ENCODE assay signal across 24 cellular contexts in genomic region chr5:158033076-158033475, GRCh38.
"Had no signal": no experiment of that assay in that cellular context is flagged by ENCODE, and none has a peak within 500 bp of the region (broad histone marks: within the 10 kb centered on the region; RNA-seq: fewer than 3 reads in every experiment).

No MANE protein-coding gene starts in this region.

- H3K9me3 ChIP-seq: ovary, suprapubic skin, uterus had no signal

- H3K27ac ChIP-seq: left ventricle myocardium inferior, neural progenitor cell, ovary, right atrium auricular region, stomach, suprapubic skin, thoracic aorta, tibial artery, uterus had no signal

- FAIRE-seq: islet of Langerhans had no signal

- H3K4me1 ChIP-seq: left ventricle myocardium inferior, right atrium auricular region, stomach, uterus had no signal

- H3K4me3 ChIP-seq: left ventricle myocardium inferior, lung, neural progenitor cell, ovary, right atrium auricular region, skin epidermis, stomach, suprapubic skin, thoracic aorta, tibial artery, uterus had no signal

- H3K36me3 ChIP-seq: left ventricle myocardium inferior, neural progenitor cell, ovary, right atrium auricular region, stomach, suprapubic skin, thoracic aorta, tibial artery, uterus had no signal

- H3K27me3 ChIP-seq: neural progenitor cell, ovary, right atrium auricular region, stomach, suprapubic skin, tibial artery, uterus had no signal

- ATAC-seq: natural killer cell; stimulated activated naive B cell treated with anti-CD40 and anti-IgM and Interleukin-4, amounts not matched to agents 10 μg/mL and 1 μg/mL and 100 μg/mL, for 72 hours; stimulated activated naive CD8-positive, alpha-beta T cell treated with anti-CD3 and anti-CD28 coated beads, Interleukin-15, Interleukin-2, amounts not matched to agents 100 U/mL and 50 U/mL, for 24 hours had no signal

- DNase-seq: hypothalamus; immature natural killer cell; left ventricle myocardium inferior; mesendoderm; naive B cell; natural killer cell; nephron progenitor cell; ovary; stimulated activated CD4-positive, alpha-beta T cell treated with anti-CD3 and anti-CD28 coated beads, Interleukin-12 subunit alpha, Interleukin-12 subunit beta, amount 100 ng/mL, for 4 hours; stimulated activated CD4-positive, alpha-beta T cell treated with anti-CD3 and anti-CD28 coated beads, Interleukin-15, amount 100 ng/mL, for 24 hours; stimulated activated CD4-positive, alpha-beta T cell treated with anti-CD3 and anti-CD28 coated beads, Interleukin-2, amount 100 ng/mL, for 24 hours; stimulated activated CD4-positive, alpha-beta T cell treated with anti-CD3 and anti-CD28 coated beads, Interleukin-4, amount 100 ng/mL, for 1 hour; stimulated activated naive B cell treated with anti-CD40 and anti-IgM and Interleukin-4, amounts not matched to agents 10 μg/mL and 1 μg/mL and 100 μg/mL, for 72 hours; stimulated activated naive CD8-positive, alpha-beta T cell treated with anti-CD3 and anti-CD28 coated beads, Interleukin-15, Interleukin-2, amounts not matched to agents 100 U/mL and 50 U/mL, for 24 hours; stomach; tibial artery; uterus had no signal

- H2AFZ ChIP-seq: neural progenitor cell had no signal

- H3K9ac ChIP-seq: neural progenitor cell had no signal

- H3K4me2 ChIP-seq: neural progenitor cell had no signal
